2 cellular contexts compared by ENCODE assay signal in the genomic region with DNA sequence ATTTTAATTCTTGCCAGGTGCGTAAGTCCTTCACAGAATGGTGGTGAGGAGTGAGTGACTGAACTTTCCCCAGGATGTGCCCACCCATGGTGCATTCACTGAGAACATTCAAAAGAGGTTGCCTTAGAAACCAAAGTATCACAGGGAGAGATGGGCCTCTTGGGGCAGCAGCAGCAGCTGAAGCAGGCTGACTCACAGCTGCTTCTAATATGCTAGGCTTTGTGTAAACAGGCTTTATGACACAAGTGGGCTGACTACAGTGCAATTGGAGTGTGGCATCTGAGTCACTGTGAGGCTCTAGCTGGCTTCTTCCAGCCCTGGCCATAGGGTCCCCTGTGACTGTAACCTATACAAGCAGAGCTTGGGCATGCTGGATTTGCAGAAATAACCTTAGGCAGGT.
TF ChIP-seq lines count a peak whose summit lies in the region.

No MANE protein-coding gene starts in this region.

TF ChIP-seq in HEK293, 187 proteins besides CTCF, POLR2A, EP300 and RAD21 (continued from another document and continues in another):
- TF ChIP-seq, protein P1, sequence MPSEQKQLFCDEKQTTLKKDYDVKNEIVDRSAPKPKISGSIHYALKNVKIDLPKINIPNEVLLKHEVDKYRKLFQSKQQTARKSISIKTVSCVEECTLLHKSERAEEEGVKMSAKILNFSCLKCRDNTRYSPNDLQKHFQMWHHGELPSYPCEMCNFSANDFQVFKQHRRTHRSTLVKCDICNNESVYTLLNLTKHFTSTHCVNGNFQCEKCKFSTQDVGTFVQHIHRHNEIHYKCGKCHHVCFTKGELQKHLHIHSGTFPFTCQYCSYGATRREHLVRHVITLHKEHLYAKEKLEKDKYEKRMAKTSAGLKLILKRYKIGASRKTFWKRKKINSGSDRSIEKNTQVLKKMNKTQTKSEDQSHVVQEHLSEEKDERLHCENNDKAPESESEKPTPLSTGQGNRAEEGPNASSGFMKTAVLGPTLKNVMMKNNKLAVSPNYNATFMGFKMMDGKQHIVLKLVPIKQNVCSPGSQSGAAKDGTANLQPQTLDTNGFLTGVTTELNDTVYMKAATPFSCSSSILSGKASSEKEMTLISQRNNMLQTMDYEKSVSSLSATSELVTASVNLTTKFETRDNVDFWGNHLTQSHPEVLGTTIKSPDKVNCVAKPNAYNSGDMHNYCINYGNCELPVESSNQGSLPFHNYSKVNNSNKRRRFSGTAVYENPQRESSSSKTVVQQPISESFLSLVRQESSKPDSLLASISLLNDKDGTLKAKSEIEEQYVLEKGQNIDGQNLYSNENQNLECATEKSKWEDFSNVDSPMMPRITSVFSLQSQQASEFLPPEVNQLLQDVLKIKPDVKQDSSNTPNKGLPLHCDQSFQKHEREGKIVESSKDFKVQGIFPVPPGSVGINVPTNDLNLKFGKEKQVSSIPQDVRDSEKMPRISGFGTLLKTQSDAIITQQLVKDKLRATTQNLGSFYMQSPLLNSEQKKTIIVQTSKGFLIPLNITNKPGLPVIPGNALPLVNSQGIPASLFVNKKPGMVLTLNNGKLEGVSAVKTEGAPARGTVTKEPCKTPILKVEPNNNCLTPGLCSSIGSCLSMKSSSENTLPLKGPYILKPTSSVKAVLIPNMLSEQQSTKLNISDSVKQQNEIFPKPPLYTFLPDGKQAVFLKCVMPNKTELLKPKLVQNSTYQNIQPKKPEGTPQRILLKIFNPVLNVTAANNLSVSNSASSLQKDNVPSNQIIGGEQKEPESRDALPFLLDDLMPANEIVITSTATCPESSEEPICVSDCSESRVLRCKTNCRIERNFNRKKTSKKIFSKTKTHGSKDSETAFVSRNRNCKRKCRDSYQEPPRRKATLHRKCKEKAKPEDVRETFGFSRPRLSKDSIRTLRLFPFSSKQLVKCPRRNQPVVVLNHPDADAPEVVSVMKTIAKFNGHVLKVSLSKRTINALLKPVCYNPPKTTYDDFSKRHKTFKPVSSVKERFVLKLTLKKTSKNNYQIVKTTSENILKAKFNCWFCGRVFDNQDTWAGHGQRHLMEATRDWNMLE (tag by site-specific recombination; conservative IDR thresholded peaks at IDR 0.05; ENCODE audit: low read depth), result no peak
- TF ChIP-seq ZBTB17 (tag by site-specific recombination; IDR thresholded peaks at IDR 0.05), result peak; percentile 67
- no peak for TF ChIP-seq YY1 (tag by site-specific recombination; IDR thresholded peaks at IDR 0.05)
- TF ChIP-seq ZFP3 (tag by site-specific recombination; IDR thresholded peaks at IDR 0.05; ENCODE audit: low read depth), result no peak
- TF ChIP-seq KLF16 (tag by site-specific recombination; IDR thresholded peaks at IDR 0.05), result no peak
- TF ChIP-seq ZNF138 (tag by site-specific recombination; IDR thresholded peaks at IDR 0.05; ENCODE audit: borderline replicate concordance), result no peak
- no peak for TF ChIP-seq ZNF623 (tag by site-specific recombination; IDR thresholded peaks at IDR 0.05)
- TF ChIP-seq ZNF654 (tag by site-specific recombination; IDR thresholded peaks at IDR 0.05; ENCODE audit: low read depth), result no peak
- TF ChIP-seq ZNF701 (tag by site-specific recombination; IDR thresholded peaks at IDR 0.05), result no peak
- TF ChIP-seq, protein P2, sequence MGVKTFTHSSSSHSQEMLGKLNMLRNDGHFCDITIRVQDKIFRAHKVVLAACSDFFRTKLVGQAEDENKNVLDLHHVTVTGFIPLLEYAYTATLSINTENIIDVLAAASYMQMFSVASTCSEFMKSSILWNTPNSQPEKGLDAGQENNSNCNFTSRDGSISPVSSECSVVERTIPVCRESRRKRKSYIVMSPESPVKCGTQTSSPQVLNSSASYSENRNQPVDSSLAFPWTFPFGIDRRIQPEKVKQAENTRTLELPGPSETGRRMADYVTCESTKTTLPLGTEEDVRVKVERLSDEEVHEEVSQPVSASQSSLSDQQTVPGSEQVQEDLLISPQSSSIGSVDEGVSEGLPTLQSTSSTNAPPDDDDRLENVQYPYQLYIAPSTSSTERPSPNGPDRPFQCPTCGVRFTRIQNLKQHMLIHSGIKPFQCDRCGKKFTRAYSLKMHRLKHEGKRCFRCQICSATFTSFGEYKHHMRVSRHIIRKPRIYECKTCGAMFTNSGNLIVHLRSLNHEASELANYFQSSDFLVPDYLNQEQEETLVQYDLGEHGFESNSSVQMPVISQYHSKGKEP (tag by site-specific recombination; IDR thresholded peaks at IDR 0.05), result peak; percentile 96
- no peak for TF ChIP-seq HOXA7 (CRISPR knock-in tag; IDR thresholded peaks at IDR 0.05; ENCODE audit: borderline replicate concordance)
- TF ChIP-seq IKZF3 (tag by site-specific recombination; IDR thresholded peaks at IDR 0.05), result peak; percentile 80
- TF ChIP-seq ZNF211 (tag by site-specific recombination; IDR thresholded peaks at IDR 0.05; ENCODE audit: low read depth), result no peak
- no peak for TF ChIP-seq YY2 (tag by site-specific recombination; IDR thresholded peaks at IDR 0.05)

TF ChIP-seq in HepG2, 621 proteins besides CTCF, POLR2A, EP300 and RAD21 (continued from another document):
- TF ChIP-seq, protein P3, sequence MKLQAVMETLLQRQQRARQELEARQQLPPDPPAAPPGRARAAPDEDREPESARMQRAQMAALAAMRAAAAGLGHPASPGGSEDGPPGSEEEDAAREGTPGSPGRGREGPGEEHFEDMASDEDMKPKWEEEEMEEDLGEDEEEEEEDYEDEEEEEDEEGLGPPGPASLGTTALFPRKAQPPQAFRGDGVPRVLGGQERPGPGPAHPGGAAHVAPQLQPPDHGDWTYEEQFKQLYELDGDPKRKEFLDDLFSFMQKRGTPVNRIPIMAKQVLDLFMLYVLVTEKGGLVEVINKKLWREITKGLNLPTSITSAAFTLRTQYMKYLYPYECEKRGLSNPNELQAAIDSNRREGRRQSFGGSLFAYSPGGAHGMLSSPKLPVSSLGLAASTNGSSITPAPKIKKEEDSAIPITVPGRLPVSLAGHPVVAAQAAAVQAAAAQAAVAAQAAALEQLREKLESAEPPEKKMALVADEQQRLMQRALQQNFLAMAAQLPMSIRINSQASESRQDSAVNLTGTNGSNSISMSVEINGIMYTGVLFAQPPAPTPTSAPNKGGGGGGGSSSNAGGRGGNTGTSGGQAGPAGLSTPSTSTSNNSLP (IDR thresholded peaks at IDR 0.05; ENCODE audit: low read depth, low read length), result peak; percentile 15; the same call in 1 of the 2 replicates
- peak; percentile 49; the same call in 1 of the 2 replicates for TF ChIP-seq RFX1 (IDR thresholded peaks at IDR 0.05)
- TF ChIP-seq, protein P4, sequence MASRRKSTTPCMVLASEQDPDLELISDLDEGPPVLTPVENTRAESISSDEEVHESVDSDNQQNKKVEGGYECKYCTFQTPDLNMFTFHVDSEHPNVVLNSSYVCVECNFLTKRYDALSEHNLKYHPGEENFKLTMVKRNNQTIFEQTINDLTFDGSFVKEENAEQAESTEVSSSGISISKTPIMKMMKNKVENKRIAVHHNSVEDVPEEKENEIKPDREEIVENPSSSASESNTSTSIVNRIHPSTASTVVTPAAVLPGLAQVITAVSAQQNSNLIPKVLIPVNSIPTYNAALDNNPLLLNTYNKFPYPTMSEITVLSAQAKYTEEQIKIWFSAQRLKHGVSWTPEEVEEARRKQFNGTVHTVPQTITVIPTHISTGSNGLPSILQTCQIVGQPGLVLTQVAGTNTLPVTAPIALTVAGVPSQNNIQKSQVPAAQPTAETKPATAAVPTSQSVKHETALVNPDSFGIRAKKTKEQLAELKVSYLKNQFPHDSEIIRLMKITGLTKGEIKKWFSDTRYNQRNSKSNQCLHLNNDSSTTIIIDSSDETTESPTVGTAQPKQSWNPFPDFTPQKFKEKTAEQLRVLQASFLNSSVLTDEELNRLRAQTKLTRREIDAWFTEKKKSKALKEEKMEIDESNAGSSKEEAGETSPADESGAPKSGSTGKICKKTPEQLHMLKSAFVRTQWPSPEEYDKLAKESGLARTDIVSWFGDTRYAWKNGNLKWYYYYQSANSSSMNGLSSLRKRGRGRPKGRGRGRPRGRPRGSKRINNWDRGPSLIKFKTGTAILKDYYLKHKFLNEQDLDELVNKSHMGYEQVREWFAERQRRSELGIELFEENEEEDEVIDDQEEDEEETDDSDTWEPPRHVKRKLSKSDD (CRISPR knock-in tag; IDR thresholded peaks at IDR 0.05; ENCODE audit: low read depth), result no peak
- TF ChIP-seq, protein P5, sequence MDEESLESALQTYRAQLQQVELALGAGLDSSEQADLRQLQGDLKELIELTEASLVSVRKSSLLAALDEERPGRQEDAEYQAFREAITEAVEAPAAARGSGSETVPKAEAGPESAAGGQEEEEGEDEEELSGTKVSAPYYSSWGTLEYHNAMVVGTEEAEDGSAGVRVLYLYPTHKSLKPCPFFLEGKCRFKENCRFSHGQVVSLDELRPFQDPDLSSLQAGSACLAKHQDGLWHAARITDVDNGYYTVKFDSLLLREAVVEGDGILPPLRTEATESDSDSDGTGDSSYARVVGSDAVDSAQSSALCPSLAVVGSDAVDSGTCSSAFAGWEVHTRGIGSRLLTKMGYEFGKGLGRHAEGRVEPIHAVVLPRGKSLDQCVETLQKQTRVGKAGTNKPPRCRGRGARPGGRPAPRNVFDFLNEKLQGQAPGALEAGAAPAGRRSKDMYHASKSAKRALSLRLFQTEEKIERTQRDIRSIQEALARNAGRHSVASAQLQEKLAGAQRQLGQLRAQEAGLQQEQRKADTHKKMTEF (CRISPR knock-in tag; IDR thresholded peaks at IDR 0.05), result 0 out of 2 replicates have a peak, but pooled peaks have one; percentile 35
- TF ChIP-seq SOX6 (IDR thresholded peaks at IDR 0.05), result no peak
- TF ChIP-seq SOX6 (CRISPR knock-in tag; IDR thresholded peaks at IDR 0.05), result peak; percentile 34; the same call in 1 of the 2 replicates
- TF ChIP-seq, protein P6, sequence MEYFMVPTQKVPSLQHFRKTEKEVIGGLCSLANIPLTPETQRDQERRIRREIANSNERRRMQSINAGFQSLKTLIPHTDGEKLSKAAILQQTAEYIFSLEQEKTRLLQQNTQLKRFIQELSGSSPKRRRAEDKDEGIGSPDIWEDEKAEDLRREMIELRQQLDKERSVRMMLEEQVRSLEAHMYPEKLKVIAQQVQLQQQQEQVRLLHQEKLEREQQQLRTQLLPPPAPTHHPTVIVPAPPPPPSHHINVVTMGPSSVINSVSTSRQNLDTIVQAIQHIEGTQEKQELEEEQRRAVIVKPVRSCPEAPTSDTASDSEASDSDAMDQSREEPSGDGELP (IDR thresholded peaks at IDR 0.05; ENCODE audit: borderline replicate concordance, low read depth), result peak; percentile 95
- peak; percentile 43; the same call in 1 of the 2 replicates for TF ChIP-seq CREB1 (IDR thresholded peaks at IDR 0.05)
- no peak for TF ChIP-seq CREB1 (CRISPR knock-in tag; IDR thresholded peaks at IDR 0.05)
- TF ChIP-seq JUN (CRISPR knock-in tag; IDR thresholded peaks at IDR 0.05), result peak; percentile 73; the same call in 1 of the 2 replicates
- TF ChIP-seq, protein P7, sequence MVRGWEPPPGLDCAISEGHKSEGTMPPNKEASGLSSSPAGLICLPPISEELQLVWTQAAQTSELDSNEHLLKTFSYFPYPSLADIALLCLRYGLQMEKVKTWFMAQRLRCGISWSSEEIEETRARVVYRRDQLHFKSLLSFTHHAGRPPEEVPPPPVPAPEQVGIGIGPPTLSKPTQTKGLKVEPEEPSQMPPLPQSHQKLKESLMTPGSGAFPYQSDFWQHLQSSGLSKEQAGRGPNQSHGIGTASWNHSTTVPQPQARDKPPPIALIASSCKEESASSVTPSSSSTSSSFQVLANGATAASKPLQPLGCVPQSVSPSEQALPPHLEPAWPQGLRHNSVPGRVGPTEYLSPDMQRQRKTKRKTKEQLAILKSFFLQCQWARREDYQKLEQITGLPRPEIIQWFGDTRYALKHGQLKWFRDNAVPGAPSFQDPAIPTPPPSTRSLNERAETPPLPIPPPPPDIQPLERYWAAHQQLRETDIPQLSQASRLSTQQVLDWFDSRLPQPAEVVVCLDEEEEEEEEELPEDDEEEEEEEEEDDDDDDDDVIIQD (CRISPR knock-in tag; IDR thresholded peaks at IDR 0.05; ENCODE audit: low read depth), result peak; percentile 90
- 0 out of 2 replicates have a peak, but pooled peaks have one; percentile 28 for TF ChIP-seq IRF2 (CRISPR knock-in tag; IDR thresholded peaks at IDR 0.05)
